In the genomic region with DNA sequence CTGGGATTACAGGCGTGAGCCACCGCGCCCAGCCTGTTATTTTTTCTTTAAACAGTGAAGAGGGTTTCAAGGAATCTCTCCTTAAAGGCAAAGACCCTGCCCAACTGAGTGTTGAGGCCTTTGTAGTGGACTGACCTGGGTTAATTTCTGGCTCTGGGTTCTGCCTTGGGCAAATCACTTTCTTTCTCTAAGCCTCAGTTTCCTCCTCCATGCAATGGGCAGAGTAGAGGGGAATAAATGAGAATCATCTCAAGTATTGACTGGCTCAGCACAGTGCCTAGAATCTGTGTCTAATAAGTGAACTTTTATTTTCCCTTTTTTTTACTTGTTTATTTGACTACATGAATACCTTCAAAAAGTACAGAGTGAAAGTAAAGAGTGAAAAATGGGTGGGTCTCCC, we compare ENCODE assay signal across 28 cellular contexts.
"Had no signal": no experiment of that assay in that cellular context is flagged by ENCODE, and none has a peak within 500 bp of the region (broad histone marks: within the 10 kb centered on the region; RNA-seq: fewer than 3 reads in every experiment).

No MANE protein-coding gene starts in this region.

- ATAC-seq: activated CD4-positive, CD25-positive, alpha-beta regulatory T cell treated with anti-CD3 and anti-CD28 coated beads, Interleukin-2, amount 50 U/mL, for 24 hours; activated CD8-positive, alpha-beta T cell treated with anti-CD3 and anti-CD28 coated beads for 36 hours; activated T-cell treated with anti-CD3 and anti-CD28 coated beads, Interleukin-2, amount 50 U/mL, for 4 hours; activated T-helper 17 cell treated with anti-CD3 and anti-CD28 coated beads, Interleukin-2, amount 50 U/mL, for 72 hours; esophagus mucosa had no signal

- H3K27me3 ChIP-seq: brain microvascular endothelial cell, dorsolateral prefrontal cortex had no signal

- FAIRE-seq: astrocyte, bronchial epithelial cell, frontal cortex had no signal

- H3K36me3 ChIP-seq: brain microvascular endothelial cell, WERI-Rb-1 had no signal

- H3K4me3 ChIP-seq: coronary artery, dorsolateral prefrontal cortex had no signal

- H3K27ac ChIP-seq: brain microvascular endothelial cell, coronary artery, dorsolateral prefrontal cortex, WERI-Rb-1 had no signal

- DNase-seq: activated B cell treated with CpG ODN at 0.5 μM for 24 hours; activated CD4-positive, alpha-beta T cell treated with anti-CD3 and anti-CD28 coated beads for 48 hours; activated CD4-positive, alpha-beta T cell treated with anti-CD3 and anti-CD28 coated beads, Interleukin-2, amount 50 U/mL, for 1 hour; activated CD4-positive, alpha-beta T cell treated with anti-CD3 and anti-CD28 coated beads, Interleukin-2, amount 50 U/mL, for 48 hours; activated CD8-positive, alpha-beta memory T cell treated with anti-CD3 and anti-CD28 coated beads for 24 hours; activated CD8-positive, alpha-beta T cell treated with anti-CD3 and anti-CD28 coated beads for 36 hours; activated effector memory CD4-positive, alpha-beta T cell treated with Interleukin-2 at 50 U/mL for 16 hours; activated gamma-delta T cell treated with Interleukin-2 at 50 U/mL for 16 hours; activated naive CD4-positive, alpha-beta T cell treated with anti-CD3 and anti-CD28 coated beads, Interleukin-2, amount 50 U/mL, for 16 hours; activated naive CD4-positive, alpha-beta T cell treated with Interleukin-2 at 50 U/mL for 16 hours; activated T-cell treated with anti-CD3 and anti-CD28 coated beads, Interleukin-2, amount 50 U/mL, for 4 hours; amniotic stem cell; anterior cingulate cortex; brain microvascular endothelial cell; dorsolateral prefrontal cortex; effector memory CD4-positive, alpha-beta T cell; endodermal cell; foreskin fibroblast; head of caudate nucleus; T1000; WERI-Rb-1 had no signal
